In the genomic region with DNA sequence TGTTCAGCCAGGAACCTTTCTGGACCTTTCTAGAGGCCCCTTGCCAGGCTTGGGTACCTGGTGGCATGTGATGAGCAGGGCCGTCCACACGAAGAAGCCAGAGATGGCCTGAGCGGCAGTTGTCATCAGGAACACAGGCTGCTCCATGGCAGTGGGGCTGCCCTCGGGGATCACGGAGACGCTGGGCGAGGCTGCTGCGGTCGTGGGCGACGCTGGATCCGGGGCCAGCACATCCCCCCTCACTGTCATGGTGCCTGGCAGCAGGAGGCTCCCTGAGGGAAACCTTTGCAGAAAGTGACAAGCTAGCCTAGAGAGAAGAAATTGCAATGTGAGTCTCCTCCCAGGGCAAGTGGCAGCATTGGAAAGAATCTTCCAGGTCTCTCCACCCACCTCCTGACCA, we compare ENCODE assay signal across 17 cellular contexts. TPM values are rescaled to one million over a fixed set of nuclear protein-coding genes. Genes with fewer than 3 reads are reported as not detected.
DNase-seq lines count a peak whose midpoint lies in the region; ATAC-seq and TF ChIP-seq lines count a peak whose summit lies in the region.
"Had no signal": no experiment of that assay in that cellular context is flagged by ENCODE, and none has a peak within 500 bp of the region (broad histone marks: within the 10 kb centered on the region; RNA-seq: fewer than 3 reads in every experiment).

No MANE protein-coding gene starts in this region.

- ATAC-seq in heart right ventricle (no peak), right cardiac atrium (no peak), HG03565 (IDR thresholded peaks at IDR 0.05; ENCODE audit: unreplicated experiment) (no peak)
- ATAC-seq: GM12878, K562 had no signal

- H3K9me3 Mint-ChIP-seq in chondrocyte (ENCODE audit: low read depth) (no peaks in the 10 kb centered on the region), Caco-2 (ENCODE audit: unreplicated experiment) (no peaks in the 10 kb centered on the region)

- H3K27me3 ChIP-seq in heart right ventricle (no peaks in the 10 kb centered on the region), right cardiac atrium (ENCODE audit: control insufficient read depth, insufficient read depth) (no peaks in the 10 kb centered on the region), osteoblast (ENCODE audit: insufficient read depth, low read length) (no peaks in the 10 kb centered on the region), tibial artery (no peaks in the 10 kb centered on the region), Caco-2 (replicated peaks; ENCODE audit: control insufficient read depth, insufficient read depth, low read length) (no peaks in the 10 kb centered on the region)

- peaks cover 52% of the 10 kb centered on the region for H4K20me1 ChIP-seq in osteoblast (ENCODE audit: insufficient read depth, low read length)

- no TSS peak for BruUV-seq in Caco-2 (replicated peaks; lab: Mats Ljungman, UMichigan)

- WGBS in heart right ventricle, 2 donors, result 85 to 93% methylated on average over 12 of the region's 12 CpGs
- WGBS in right cardiac atrium, result 84% methylated on average over 12 of the region's 12 CpGs

- H3K27me3 Mint-ChIP-seq in chondrocyte (ENCODE audit: low read depth) (no peaks in the 10 kb centered on the region), Caco-2 (ENCODE audit: insufficient read depth, unreplicated experiment) (no peaks in the 10 kb centered on the region)

- H3K4me1 Mint-ChIP-seq in chondrocyte (ENCODE audit: low read depth) (peaks cover 29% of the 10 kb centered on the region), Caco-2 (ENCODE audit: low read depth, unreplicated experiment) (no peaks in the 10 kb centered on the region)

- H3K27ac ChIP-seq in heart right ventricle (peak overlapping the region in 7 of 10 donors; percentile 34 to 77 (median 72)), right cardiac atrium (ENCODE audit: low read length) (no peak overlapping the region), osteoblast (ENCODE audit: low read depth, low read length) (no peak overlapping the region), tibial artery (peak overlapping the region; percentile 78 to 83)
- H3K27ac ChIP-seq: GM23248, PC-9 had no signal

- CTCF ChIA-PET in Caco-2 (lab: Charles Lee), result no interaction called here

- intact Hi-C loops in heart right ventricle (cut with DNase I) (no loop called here), right cardiac atrium (cut with DNase I) (no loop called here), tibial artery (cut with DNase I; ENCODE audit: low total_unique reads) (loop anchor here (5.0 kb wide), 1 partner anchor 45 kb away; the partner anchor contains the start of gene MAFF), Caco-2 (cut with micrococcal nuclease; ENCODE audit: unreplicated experiment) (no loop called here)

- H3K79me2 ChIP-seq in osteoblast (ENCODE audit: insufficient read depth, low read length), result peaks cover 71% of the 10 kb centered on the region

- H3K27ac Mint-ChIP-seq in chondrocyte (ENCODE audit: unreplicated experiment), result peak overlapping the region; percentile 57
- no peak overlapping the region for H3K27ac Mint-ChIP-seq in Caco-2 (ENCODE audit: unreplicated experiment)

- H3K36me3 Mint-ChIP-seq in chondrocyte (ENCODE audit: low read depth) (peaks cover 23% of the 10 kb centered on the region), Caco-2 (ENCODE audit: insufficient read depth, unreplicated experiment) (peaks cover 5% of the 10 kb centered on the region)

- H3K9me3 ChIP-seq in heart right ventricle, result peaks cover 0 to 7% (median 0%) of the 10 kb centered on the region in 11 donors
- no peaks in the 10 kb centered on the region for H3K9me3 ChIP-seq in right cardiac atrium (ENCODE audit: control insufficient read depth, low read length)
- no peaks in the 10 kb centered on the region for H3K9me3 ChIP-seq in osteoblast (ENCODE audit: low read depth, low read length)
- no peaks in the 10 kb centered on the region for H3K9me3 ChIP-seq in tibial artery
- H3K9me3 ChIP-seq in Caco-2, result no peaks in the 10 kb centered on the region

- no peak overlapping the region for H2AFZ ChIP-seq in osteoblast (ENCODE audit: low read length)
- H2AFZ ChIP-seq: GM23248, PC-9 had no signal

- H3K4me1 ChIP-seq in heart right ventricle (peaks cover 7 to 75% (median 51%) of the 10 kb centered on the region in 9 donors), right cardiac atrium (ENCODE audit: control insufficient read depth, insufficient read depth, low read length) (peaks cover 22% of the 10 kb centered on the region), osteoblast (ENCODE audit: insufficient read depth, low read length) (peaks cover 4% of the 10 kb centered on the region), tibial artery (peaks cover 6 to 84% (median 63%) of the 10 kb centered on the region in 4 donors), Caco-2 (no peaks in the 10 kb centered on the region)

- TF ChIP-seq CTCF in heart right ventricle (IDR thresholded peaks at IDR 0.05), result no peak
- TF ChIP-seq CTCF in chondrocyte (IDR thresholded peaks at IDR 0.05), result no peak
- TF ChIP-seq CTCF in osteoblast (IDR thresholded peaks at IDR 0.05; ENCODE audit: extremely low read depth, low read depth, low read length), result no peak
- TF ChIP-seq CTCF in tibial artery (IDR thresholded peaks at IDR 0.05), result no peak
- no peak for TF ChIP-seq CTCF in Caco-2 (IDR thresholded peaks at IDR 0.05; ENCODE audit: insufficient read depth in 1 of 2, low read depth in 1 of 2, low read length in 1 of 2, severe bottlenecking in 1 of 2, unreplicated experiment in 1 of 2)

- H3K4me3 ChIP-seq in heart right ventricle (no peak overlapping the region), right cardiac atrium (ENCODE audit: low read length) (no peak overlapping the region), osteoblast (ENCODE audit: insufficient read depth, low read length) (no peak overlapping the region), tibial artery (no peak overlapping the region), Caco-2 (ENCODE audit: low read depth, low read length) (no peak overlapping the region)
- H3K4me3 ChIP-seq: GM12878, GM23248, K562, PC-9 had no signal

- H3K4me3 Mint-ChIP-seq in chondrocyte (ENCODE audit: unreplicated experiment), result no peak overlapping the region
- no peak overlapping the region for H3K4me3 Mint-ChIP-seq in Caco-2 (ENCODE audit: unreplicated experiment)
- H3K4me3 Mint-ChIP-seq: CD14-positive monocyte had no signal

- H3K4me2 ChIP-seq in osteoblast (ENCODE audit: insufficient read depth, low read length), result no peak overlapping the region
- H3K4me2 ChIP-seq: PC-9 had no signal

- POLR2A ChIA-PET in Caco-2 (lab: Charles Lee), result no interaction called here

- peaks cover 0 to 50% (median 23%) of the 10 kb centered on the region in 9 donors for H3K36me3 ChIP-seq in heart right ventricle
- peaks cover 41% of the 10 kb centered on the region for H3K36me3 ChIP-seq in osteoblast (ENCODE audit: insufficient read depth, low read length)
- H3K36me3 ChIP-seq in tibial artery, result peaks cover 8 to 46% (median 28%) of the 10 kb centered on the region in 3 donors
- H3K36me3 ChIP-seq in Caco-2 (ENCODE audit: control insufficient read depth, insufficient read depth, low read length), result no peaks in the 10 kb centered on the region

- no peak for DNase-seq in heart right ventricle
- DNase-seq in right cardiac atrium, result no peak
- no peak for DNase-seq in chondrocyte (ENCODE audit: low spot score)
- DNase-seq in osteoblast (ENCODE audit: insufficient read length, low spot score, missing footprints), result peak; percentile 41
- no peak for DNase-seq in tibial artery
- DNase-seq in NCI-H526 treated with DMSO at 0.1 percent for 48 hours (lab: John Stamatoyannopoulos, UW), result no peak
- no peak for DNase-seq in Caco-2
- DNase-seq: GM23248, NCI-H1048, NCI-H146, NCI-H345, NCI-H69, PC-9 had no signal

RNA-seq across cellular contexts. Expression of gene TMEM184B, which starts 25.1 kb away (rescaled TPM):
- total RNA-seq in heart right ventricle, result 10 to 100 TPM; 36.2 to 51.6 (median 46.1) TPM
- 10 to 100 TPM; 20.8 to 29.7 TPM for polyA plus RNA-seq in heart right ventricle
- total RNA-seq in right cardiac atrium, result 10 to 100 TPM; 48.2 to 55.8 (median 49.5) TPM
- 32.2 TPM for polyA plus RNA-seq in right cardiac atrium
- total RNA-seq in chondrocyte, result 117 to 121 TPM (median 121 TPM) in 3 replicates
- 29.8 and 30.0 TPM in 2 replicates for total RNA-seq in osteoblast
- total RNA-seq in Caco-2 (2022), result 52.4 and 53.3 TPM in 2 replicates

RNA-seq across cellular contexts. Expression of gene MAFF, which starts 45.9 kb away (rescaled TPM):
- total RNA-seq in heart right ventricle (10 to 100 TPM in 4 of 10 donors, 1 to 10 TPM in 6; 2.9 to 21.2 (median 5.3) TPM), right cardiac atrium (10 to 100 TPM in 1 of 4 donors, 1 to 10 TPM in 3; 4.8 to 13.7 (median 7.1) TPM), chondrocyte (1.7 to 9.9 TPM (median 8.5 TPM) in 3 replicates), osteoblast (16.5 and 22.4 TPM in 2 replicates), Caco-2 (2022) (6.8 and 9.0 TPM in 2 replicates)
- polyA plus RNA-seq in heart right ventricle (10 to 100 TPM in 1 of 2 donors, 1 to 10 TPM in 1; 6.5 to 21.4 TPM), right cardiac atrium (20.5 TPM)

Comparison
In these comparisons a context has a peak if more than half of its experiments do, and no peak if none do; other contexts are left out.
1. H3K27ac ChIP-seq: peak in heart right ventricle (7 of 10) and tibial artery (2 of 2); none in right cardiac atrium (single experiment) and osteoblast (single experiment).